In the genomic region with DNA sequence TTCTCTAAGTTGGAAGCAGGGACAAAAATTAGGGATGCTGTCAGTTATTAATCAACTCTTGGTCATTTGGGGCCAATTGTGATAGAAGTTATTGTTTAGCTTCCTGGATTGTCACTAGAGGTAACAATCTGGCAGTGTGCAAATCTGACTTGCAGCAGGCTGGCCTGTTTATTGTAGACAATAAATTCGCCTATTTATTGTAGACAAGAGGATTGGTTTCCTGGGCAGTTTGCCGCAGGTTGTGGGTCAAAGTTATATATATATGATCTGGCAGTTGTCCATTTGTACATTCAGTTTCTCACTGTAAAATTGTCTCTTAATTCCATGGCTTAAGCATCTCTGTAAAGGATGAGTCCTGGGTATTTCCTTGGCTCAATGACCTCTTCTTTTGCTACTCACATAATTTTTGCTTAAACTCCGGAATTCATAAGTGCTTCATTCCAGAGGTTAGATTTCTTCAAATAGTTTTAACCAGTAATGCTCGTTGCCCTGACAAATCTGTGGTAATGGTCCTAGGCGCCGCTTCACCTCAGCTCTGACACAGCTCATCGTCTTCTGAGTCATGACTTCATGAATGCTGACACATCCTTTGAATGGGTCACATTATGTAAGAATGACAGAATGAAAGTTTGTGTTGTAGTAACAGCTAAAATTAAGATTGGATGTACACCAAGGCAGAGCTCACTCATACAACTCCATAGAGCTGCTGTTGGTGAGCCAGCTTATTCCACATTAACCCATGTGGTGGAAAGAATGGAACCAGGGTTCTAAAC, we compare ENCODE assay signal across 1 cellular context.
TF ChIP-seq lines count a peak whose summit lies in the region.

No MANE protein-coding gene starts in this region.

TF ChIP-seq in GM23338, 12 proteins besides CTCF, POLR2A, EP300 and RAD21:
- TF ChIP-seq, protein P1, sequence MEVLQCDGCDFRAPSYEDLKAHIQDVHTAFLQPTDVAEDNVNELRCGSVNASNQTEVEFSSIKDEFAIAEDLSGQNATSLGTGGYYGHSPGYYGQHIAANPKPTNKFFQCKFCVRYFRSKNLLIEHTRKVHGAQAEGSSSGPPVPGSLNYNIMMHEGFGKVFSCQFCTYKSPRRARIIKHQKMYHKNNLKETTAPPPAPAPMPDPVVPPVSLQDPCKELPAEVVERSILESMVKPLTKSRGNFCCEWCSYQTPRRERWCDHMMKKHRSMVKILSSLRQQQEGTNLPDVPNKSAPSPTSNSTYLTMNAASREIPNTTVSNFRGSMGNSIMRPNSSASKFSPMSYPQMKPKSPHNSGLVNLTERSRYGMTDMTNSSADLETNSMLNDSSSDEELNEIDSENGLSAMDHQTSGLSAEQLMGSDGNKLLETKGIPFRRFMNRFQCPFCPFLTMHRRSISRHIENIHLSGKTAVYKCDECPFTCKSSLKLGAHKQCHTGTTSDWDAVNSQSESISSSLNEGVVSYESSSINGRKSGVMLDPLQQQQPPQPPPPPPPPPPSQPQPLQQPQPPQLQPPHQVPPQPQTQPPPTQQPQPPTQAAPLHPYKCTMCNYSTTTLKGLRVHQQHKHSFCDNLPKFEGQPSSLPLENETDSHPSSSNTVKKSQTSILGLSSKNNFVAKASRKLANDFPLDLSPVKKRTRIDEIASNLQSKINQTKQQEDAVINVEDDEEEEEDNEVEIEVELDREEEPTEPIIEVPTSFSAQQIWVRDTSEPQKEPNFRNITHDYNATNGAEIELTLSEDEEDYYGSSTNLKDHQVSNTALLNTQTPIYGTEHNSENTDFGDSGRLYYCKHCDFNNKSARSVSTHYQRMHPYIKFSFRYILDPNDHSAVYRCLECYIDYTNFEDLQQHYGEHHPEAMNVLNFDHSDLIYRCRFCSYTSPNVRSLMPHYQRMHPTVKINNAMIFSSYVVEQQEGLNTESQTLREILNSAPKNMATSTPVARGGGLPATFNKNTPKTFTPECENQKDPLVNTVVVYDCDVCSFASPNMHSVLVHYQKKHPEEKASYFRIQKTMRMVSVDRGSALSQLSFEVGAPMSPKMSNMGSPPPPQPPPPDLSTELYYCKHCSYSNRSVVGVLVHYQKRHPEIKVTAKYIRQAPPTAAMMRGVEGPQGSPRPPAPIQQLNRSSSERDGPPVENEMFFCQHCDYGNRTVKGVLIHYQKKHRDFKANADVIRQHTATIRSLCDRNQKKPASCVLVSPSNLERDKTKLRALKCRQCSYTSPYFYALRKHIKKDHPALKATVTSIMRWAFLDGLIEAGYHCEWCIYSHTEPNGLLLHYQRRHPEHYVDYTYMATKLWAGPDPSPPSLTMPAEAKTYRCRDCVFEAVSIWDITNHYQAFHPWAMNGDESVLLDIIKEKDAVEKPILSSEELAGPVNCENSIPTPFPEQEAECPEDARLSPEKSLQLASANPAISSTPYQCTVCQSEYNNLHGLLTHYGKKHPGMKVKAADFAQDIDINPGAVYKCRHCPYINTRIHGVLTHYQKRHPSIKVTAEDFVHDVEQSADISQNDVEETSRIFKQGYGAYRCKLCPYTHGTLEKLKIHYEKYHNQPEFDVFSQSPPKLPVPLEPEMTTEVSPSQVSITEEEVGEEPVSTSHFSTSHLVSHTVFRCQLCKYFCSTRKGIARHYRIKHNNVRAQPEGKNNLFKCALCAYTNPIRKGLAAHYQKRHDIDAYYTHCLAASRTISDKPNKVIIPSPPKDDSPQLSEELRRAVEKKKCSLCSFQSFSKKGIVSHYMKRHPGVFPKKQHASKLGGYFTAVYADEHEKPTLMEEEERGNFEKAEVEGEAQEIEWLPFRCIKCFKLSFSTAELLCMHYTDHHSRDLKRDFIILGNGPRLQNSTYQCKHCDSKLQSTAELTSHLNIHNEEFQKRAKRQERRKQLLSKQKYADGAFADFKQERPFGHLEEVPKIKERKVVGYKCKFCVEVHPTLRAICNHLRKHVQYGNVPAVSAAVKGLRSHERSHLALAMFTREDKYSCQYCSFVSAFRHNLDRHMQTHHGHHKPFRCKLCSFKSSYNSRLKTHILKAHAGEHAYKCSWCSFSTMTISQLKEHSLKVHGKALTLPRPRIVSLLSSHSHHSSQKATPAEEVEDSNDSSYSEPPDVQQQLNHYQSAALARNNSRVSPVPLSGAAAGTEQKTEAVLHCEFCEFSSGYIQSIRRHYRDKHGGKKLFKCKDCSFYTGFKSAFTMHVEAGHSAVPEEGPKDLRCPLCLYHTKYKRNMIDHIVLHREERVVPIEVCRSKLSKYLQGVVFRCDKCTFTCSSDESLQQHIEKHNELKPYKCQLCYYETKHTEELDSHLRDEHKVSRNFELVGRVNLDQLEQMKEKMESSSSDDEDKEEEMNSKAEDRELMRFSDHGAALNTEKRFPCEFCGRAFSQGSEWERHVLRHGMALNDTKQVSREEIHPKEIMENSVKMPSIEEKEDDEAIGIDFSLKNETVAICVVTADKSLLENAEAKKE (CRISPR knock-in tag; IDR thresholded peaks at IDR 0.05), result no peak
- TF ChIP-seq STAT1 (IDR thresholded peaks at IDR 0.05; ENCODE audit: unreplicated experiment) (no peak), POLR2AphosphoS5 (IDR thresholded peaks at IDR 0.05; ENCODE audit: low read depth) (no peak), EZH2 (IDR thresholded peaks at IDR 0.05; ENCODE audit: low read depth, unreplicated experiment) (no peak), CREB1 (CRISPR knock-in tag; IDR thresholded peaks at IDR 0.05; ENCODE audit: low read depth) (no peak), JUNB (IDR thresholded peaks at IDR 0.05; ENCODE audit: unreplicated experiment) (no peak), ZNF331 (CRISPR knock-in tag; IDR thresholded peaks at IDR 0.05; ENCODE audit: low read depth) (no peak), EZH2phosphoT487 (IDR thresholded peaks at IDR 0.05; ENCODE audit: unreplicated experiment) (no peak), ZNF114 (CRISPR knock-in tag; IDR thresholded peaks at IDR 0.05) (no peak), NANOG (IDR thresholded peaks at IDR 0.05; ENCODE audit: borderline replicate concordance) (no peak)
- TF ChIP-seq, protein P2, sequence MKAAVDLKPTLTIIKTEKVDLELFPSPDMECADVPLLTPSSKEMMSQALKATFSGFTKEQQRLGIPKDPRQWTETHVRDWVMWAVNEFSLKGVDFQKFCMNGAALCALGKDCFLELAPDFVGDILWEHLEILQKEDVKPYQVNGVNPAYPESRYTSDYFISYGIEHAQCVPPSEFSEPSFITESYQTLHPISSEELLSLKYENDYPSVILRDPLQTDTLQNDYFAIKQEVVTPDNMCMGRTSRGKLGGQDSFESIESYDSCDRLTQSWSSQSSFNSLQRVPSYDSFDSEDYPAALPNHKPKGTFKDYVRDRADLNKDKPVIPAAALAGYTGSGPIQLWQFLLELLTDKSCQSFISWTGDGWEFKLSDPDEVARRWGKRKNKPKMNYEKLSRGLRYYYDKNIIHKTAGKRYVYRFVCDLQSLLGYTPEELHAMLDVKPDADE (IDR thresholded peaks at IDR 0.05), result no peak
- TF ChIP-seq, protein P3, sequence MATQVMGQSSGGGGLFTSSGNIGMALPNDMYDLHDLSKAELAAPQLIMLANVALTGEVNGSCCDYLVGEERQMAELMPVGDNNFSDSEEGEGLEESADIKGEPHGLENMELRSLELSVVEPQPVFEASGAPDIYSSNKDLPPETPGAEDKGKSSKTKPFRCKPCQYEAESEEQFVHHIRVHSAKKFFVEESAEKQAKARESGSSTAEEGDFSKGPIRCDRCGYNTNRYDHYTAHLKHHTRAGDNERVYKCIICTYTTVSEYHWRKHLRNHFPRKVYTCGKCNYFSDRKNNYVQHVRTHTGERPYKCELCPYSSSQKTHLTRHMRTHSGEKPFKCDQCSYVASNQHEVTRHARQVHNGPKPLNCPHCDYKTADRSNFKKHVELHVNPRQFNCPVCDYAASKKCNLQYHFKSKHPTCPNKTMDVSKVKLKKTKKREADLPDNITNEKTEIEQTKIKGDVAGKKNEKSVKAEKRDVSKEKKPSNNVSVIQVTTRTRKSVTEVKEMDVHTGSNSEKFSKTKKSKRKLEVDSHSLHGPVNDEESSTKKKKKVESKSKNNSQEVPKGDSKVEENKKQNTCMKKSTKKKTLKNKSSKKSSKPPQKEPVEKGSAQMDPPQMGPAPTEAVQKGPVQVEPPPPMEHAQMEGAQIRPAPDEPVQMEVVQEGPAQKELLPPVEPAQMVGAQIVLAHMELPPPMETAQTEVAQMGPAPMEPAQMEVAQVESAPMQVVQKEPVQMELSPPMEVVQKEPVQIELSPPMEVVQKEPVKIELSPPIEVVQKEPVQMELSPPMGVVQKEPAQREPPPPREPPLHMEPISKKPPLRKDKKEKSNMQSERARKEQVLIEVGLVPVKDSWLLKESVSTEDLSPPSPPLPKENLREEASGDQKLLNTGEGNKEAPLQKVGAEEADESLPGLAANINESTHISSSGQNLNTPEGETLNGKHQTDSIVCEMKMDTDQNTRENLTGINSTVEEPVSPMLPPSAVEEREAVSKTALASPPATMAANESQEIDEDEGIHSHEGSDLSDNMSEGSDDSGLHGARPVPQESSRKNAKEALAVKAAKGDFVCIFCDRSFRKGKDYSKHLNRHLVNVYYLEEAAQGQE (IDR thresholded peaks at IDR 0.05; ENCODE audit: unreplicated experiment), result no peak
